11 cellular contexts compared by ENCODE assay signal in the genomic region with DNA sequence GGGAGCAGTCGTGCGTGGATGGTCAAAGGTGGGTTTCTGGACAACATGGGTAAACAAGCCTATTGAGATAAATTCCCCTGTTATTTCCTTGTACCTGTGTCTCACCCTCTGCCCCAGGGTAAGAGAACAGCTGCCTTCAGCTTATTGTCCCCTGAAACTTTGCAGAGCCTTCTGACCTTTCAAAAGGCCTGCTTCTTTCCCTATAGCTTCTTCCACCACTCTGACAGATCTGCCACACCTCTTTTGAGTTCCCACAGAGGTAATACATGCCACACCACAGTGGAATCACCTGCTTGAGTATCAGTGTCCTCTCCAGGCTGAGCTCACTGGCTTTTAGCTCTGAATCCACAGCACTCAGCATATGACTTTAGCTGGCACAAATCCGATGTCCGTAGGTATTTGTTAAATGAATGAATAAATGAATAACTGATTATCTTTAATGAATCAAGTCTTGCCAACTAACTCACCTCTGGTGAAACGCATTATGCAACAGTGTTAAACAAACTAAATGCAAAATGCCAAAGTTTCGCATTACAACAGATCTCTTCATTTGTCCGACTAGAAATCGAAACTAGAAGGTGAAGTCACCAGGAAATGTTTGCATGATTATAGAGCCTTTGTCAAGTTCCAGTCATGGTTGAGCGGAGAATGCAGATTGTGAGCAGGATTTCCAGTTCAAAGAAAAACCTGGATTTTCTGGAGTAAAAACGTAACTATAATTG. TPM values are rescaled to one million over a fixed set of nuclear protein-coding genes. Genes with fewer than 3 reads are reported as not detected.
DNase-seq lines count a peak whose midpoint lies in the region; ATAC-seq, FAIRE-seq and TF ChIP-seq lines count a peak whose summit lies in the region.
"Had no signal": no experiment of that assay in that cellular context is flagged by ENCODE, and none has a peak within 500 bp of the region (broad histone marks: within the 10 kb centered on the region; RNA-seq: fewer than 3 reads in every experiment).

No MANE protein-coding gene starts in this region.

- H3K4me1 ChIP-seq in A549, result peaks cover 8% of the 10 kb centered on the region; the same call in 2 of the 3 replicates

- TF ChIP-seq CTCF in A549 (IDR thresholded peaks at IDR 0.05), result no peak
- no peak for TF ChIP-seq CTCF in WI38 (IDR thresholded peaks at IDR 0.05; ENCODE audit: low read depth, low read length)
- TF ChIP-seq CTCF in kidney epithelial cell (IDR thresholded peaks at IDR 0.05; ENCODE audit: insufficient read depth, low read length, poor library complexity, severe bottlenecking), result no peak

- peak overlapping the region; percentile 37 for H3K4me3 ChIP-seq in A549
- peak overlapping the region; percentile 39 for H3K4me3 ChIP-seq in WI38 (ENCODE audit: low read depth, low read length)
- H3K4me3 ChIP-seq in kidney epithelial cell (ENCODE audit: low read depth, low read length), result peak overlapping the region; percentile 39

- 25% methylated on average over 10 of the region's 10 CpGs for WGBS in A549 (ENCODE audit: missing lambda C conversion rate)

- TF ChIP-seq EP300 in A549 (IDR thresholded peaks at IDR 0.05), result no peak

- H3K9me3 ChIP-seq in A549, result no peaks in the 10 kb centered on the region

- peak in 1 of 2 experiments; percentile 16 for DNase-seq in A549 (ENCODE audit: low read depth in 1 of 2, low spot score in 1 of 2)
- peak; percentile 7 for DNase-seq in HuH-7 (ENCODE audit: low spot score)
- peak; percentile 83 for DNase-seq in kidney epithelial cell (ENCODE audit: low read depth)
- no peak for DNase-seq in GM19240 (ENCODE audit: insufficient read length, low spot score)
- DNase-seq in NCI-H82 (lab: John Stamatoyannopoulos, UW), result no peak
- no peak for DNase-seq in activated T-cell treated with anti-CD3 and anti-CD28 coated beads, Interleukin-2, amount 50 U/mL, for 1 hour
- DNase-seq: activated CD4-positive, CD25-positive, alpha-beta regulatory T cell; CD4-positive, alpha-beta T cell had no signal

- TF ChIP-seq POLR2A in A549 (IDR thresholded peaks at IDR 0.05; ENCODE audit: low read length), result no peak

- POLR2A ChIA-PET in A549 (lab: Yijun Ruan, JAX), result no interaction called here

- no peak for FAIRE-seq in A549 (lab: Jason Lieb, UNC)

- peak overlapping the region in 1 of 2 experiments; percentile 30; a peak in 1 of 6 replicates for H3K27ac ChIP-seq in A549

- peak in 1 of 2 experiments; percentile 41; a peak in 3 of 6 replicates for ATAC-seq in A549
- ATAC-seq in GM21737 (IDR thresholded peaks at IDR 0.05; ENCODE audit: unreplicated experiment), result no peak

- H3K27me3 ChIP-seq in kidney epithelial cell (ENCODE audit: control insufficient read depth, insufficient read depth, low read length), result no peaks in the 10 kb centered on the region

- no peaks in the 10 kb centered on the region for H3K36me3 ChIP-seq in kidney epithelial cell (ENCODE audit: control insufficient read depth, insufficient read depth, low read length)

- CTCF ChIA-PET in A549 (lab: Yijun Ruan, JAX), result interaction anchor here (1.0 to 1.4 kb wide), 2 partner anchors 12 to 39 kb away, joined by 3 to 4 read pairs; no protein-coding TSS in a partner anchor

- no peak for TF ChIP-seq RAD21 in A549 (conservative IDR thresholded peaks at IDR 0.05 in 1 of 2, IDR thresholded peaks at IDR 0.05 in 1 of 2)

- H3K4me2 ChIP-seq in A549, result peak overlapping the region; percentile 82

TF ChIP-seq in A549, 52 proteins besides CTCF, POLR2A, EP300 and RAD21:
- TF ChIP-seq, protein P1, sequence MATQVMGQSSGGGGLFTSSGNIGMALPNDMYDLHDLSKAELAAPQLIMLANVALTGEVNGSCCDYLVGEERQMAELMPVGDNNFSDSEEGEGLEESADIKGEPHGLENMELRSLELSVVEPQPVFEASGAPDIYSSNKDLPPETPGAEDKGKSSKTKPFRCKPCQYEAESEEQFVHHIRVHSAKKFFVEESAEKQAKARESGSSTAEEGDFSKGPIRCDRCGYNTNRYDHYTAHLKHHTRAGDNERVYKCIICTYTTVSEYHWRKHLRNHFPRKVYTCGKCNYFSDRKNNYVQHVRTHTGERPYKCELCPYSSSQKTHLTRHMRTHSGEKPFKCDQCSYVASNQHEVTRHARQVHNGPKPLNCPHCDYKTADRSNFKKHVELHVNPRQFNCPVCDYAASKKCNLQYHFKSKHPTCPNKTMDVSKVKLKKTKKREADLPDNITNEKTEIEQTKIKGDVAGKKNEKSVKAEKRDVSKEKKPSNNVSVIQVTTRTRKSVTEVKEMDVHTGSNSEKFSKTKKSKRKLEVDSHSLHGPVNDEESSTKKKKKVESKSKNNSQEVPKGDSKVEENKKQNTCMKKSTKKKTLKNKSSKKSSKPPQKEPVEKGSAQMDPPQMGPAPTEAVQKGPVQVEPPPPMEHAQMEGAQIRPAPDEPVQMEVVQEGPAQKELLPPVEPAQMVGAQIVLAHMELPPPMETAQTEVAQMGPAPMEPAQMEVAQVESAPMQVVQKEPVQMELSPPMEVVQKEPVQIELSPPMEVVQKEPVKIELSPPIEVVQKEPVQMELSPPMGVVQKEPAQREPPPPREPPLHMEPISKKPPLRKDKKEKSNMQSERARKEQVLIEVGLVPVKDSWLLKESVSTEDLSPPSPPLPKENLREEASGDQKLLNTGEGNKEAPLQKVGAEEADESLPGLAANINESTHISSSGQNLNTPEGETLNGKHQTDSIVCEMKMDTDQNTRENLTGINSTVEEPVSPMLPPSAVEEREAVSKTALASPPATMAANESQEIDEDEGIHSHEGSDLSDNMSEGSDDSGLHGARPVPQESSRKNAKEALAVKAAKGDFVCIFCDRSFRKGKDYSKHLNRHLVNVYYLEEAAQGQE (IDR thresholded peaks at IDR 0.05), result no peak
- TF ChIP-seq RCOR1 (IDR thresholded peaks at IDR 0.05; ENCODE audit: low read depth, low read length) (no peak), CBX2 (IDR thresholded peaks at IDR 0.05; ENCODE audit: borderline replicate concordance, low read depth) (no peak), HOXA7 (CRISPR knock-in tag; IDR thresholded peaks at IDR 0.05) (no peak)

RNA-seq across cellular contexts. Expression of gene DYNAP, which starts 16.3 kb away (rescaled TPM):
- polyA plus RNA-seq in A549 (2011; rRNA removed), result not detected in 2 replicates
- polyA plus RNA-seq in A549 (2012; cell fraction: cytosol; rRNA removed), result not detected in 2 replicates
- polyA plus RNA-seq in A549 (2012; cell fraction: nucleus; rRNA removed), result not detected in 2 replicates
- polyA plus RNA-seq in A549 (2017; fragmentation: RNase III; extraction: RNeasy Plus Mini Kit Qiagen cat#74134 plus additional on column Dnase treatment), result not detected in 3 replicates
- not detected in 2 replicates for polyA minus RNA-seq in A549 (2011; rRNA and poly(A)+ RNA removed)
- total RNA-seq in kidney epithelial cell, result not detected in 2 replicates
- total RNA-seq: CD4-positive, alpha-beta T cell; temporal lobe had no signal

Comparison
In these comparisons a context has a peak if more than half of its experiments do, and no peak if none do; other contexts are left out.
1. DNase-seq: peak in HuH-7 (single experiment) and kidney epithelial cell (single experiment); none in GM19240 (single experiment), NCI-H82 (single experiment) and activated T-cell treated with anti-CD3 and anti-CD28 coated beads, Interleukin-2, amount 50 U/mL, for 1 hour (single experiment).
2. Peak in every context shown above with its lines, with median percentiles within 50 percentile points of each other: H3K4me3 ChIP-seq.